1 cellular context compared by ENCODE assay signal in genomic region chr2:197452754-197453122, GRCh38.
A peak's percentile ranks its signal among the peaks of the same experiment; 100 is the strongest.
TF ChIP-seq lines count a peak whose summit lies in the region.

No MANE protein-coding gene starts in this region.

TF ChIP-seq in H1, 55 proteins besides CTCF, POLR2A, EP300 and RAD21:
- TF ChIP-seq RXRA (IDR thresholded peaks at IDR 0.05; ENCODE audit: insufficient read depth, low read depth, low read length) (no peak), KDM4A (IDR thresholded peaks at IDR 0.05; ENCODE audit: low read depth, low read length, severe bottlenecking) (peak; percentile 32), SAP30 (IDR thresholded peaks at IDR 0.05; ENCODE audit: insufficient read depth, insufficient replicate concordance, low read length) (peak; percentile 91)
